16 cellular contexts compared by ENCODE assay signal in the genomic region with DNA sequence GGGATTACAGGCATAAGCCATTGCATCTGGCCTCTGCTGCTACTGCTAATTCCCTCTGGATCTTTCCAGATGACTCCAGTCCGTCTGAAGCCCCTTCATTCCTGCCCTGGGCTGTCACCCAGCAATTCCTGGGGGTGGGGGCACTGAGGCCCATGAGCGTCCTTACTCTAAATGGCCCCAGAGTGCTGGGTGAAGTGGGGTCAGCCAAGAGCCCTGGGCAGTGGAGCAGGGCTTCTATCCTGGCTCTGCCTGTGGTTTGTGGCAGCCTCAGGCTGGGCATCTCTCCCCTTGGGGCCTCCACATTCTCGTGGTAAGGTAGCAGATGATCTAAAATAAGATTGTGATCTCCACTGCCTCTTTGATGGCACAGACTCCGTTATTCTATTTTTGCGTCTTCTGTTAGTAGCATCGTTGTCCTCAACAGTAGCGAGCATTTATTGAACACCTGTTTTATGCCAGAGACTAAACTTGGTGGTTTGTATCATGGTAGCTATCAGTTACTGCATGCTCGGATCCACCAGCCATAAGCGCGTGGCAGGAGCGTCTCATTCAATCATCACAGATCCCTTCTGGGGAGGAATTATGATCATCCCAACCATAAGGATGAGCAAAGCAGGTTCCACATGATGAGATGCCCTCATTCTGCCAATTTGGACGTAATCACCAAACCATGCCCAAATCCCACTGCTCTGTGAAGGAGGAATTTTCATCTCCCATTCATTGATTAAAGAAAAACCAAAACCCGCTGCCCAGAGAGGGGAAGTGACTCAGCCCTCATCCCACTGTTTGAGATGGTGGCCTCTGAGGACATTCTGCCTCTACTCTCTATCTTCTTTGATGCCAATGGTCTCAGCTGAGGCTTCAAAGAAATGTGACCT. TPM values are rescaled to one million over a fixed set of nuclear protein-coding genes. Genes with fewer than 3 reads are reported as not detected.
A peak's percentile ranks its signal among the peaks of the same experiment; 100 is the strongest.
DNase-seq lines count a peak whose midpoint lies in the region; ATAC-seq and TF ChIP-seq lines count a peak whose summit lies in the region.
"Had no signal": no experiment of that assay in that cellular context is flagged by ENCODE, and none has a peak within 500 bp of the region (broad histone marks: within the 10 kb centered on the region; RNA-seq: fewer than 3 reads in every experiment).

No MANE protein-coding gene starts in this region.

- TF ChIP-seq CTCF in nephron (IDR thresholded peaks at IDR 0.05; ENCODE audit: unreplicated experiment in 3 of 3) (no peak), tibial nerve (IDR thresholded peaks at IDR 0.05) (no peak)

- H3K27me3 Mint-ChIP-seq in central memory CD8-positive, alpha-beta T cell: no peaks in the 10 kb centered on the region
- H3K27me3 Mint-ChIP-seq in nephron (ENCODE audit: low read depth): no peaks in the 10 kb centered on the region
- no peaks in the 10 kb centered on the region for H3K27me3 Mint-ChIP-seq in T-helper 2 cell treated with Interferon-gamma antibody and Interleukin-4, amounts not matched to agents 5 μg/mL and 100 μg/mL, for 36 hours (ENCODE audit: low read depth)
- H3K27me3 Mint-ChIP-seq: activated CD4-positive, alpha-beta memory T cell treated with anti-CD3 and anti-CD28 coated beads for 36 hours had no signal

- peak overlapping the region; percentile 59 for H3K27ac Mint-ChIP-seq in central memory CD8-positive, alpha-beta T cell (ENCODE audit: low read depth)
- H3K27ac Mint-ChIP-seq in nephron: peak overlapping the region; percentile 15 to 90 (median 69)
- no peak overlapping the region for H3K27ac Mint-ChIP-seq in T-helper 2 cell treated with Interferon-gamma antibody and Interleukin-4, amounts not matched to agents 5 μg/mL and 100 μg/mL, for 36 hours
- H3K27ac Mint-ChIP-seq: activated CD4-positive, alpha-beta memory T cell treated with anti-CD3 and anti-CD28 coated beads for 36 hours had no signal

- no peak for TF ChIP-seq EP300 in tibial nerve (IDR thresholded peaks at IDR 0.05)

- no peak for ATAC-seq in central memory CD8-positive, alpha-beta T cell (replicated peaks; ENCODE audit: extremely low read depth, poor library complexity, severe bottlenecking)

- H3K4me3 ChIP-seq in MG63 (no peak overlapping the region), tibial nerve (no peak overlapping the region)

- DNase-seq in MG63 (peak; percentile 71), tibial nerve (ENCODE audit: low spot score in 2 of 2) (peak in 1 of 2 donors; percentile 2), COLO829 (ENCODE audit: low spot score) (no peak), NCI-H345 (lab: John Stamatoyannopoulos, UW) (no peak)
- DNase-seq in central memory CD8-positive, alpha-beta T cell (ENCODE audit: low spot score in 2 of 2): no peak
- no peak for DNase-seq in T-helper 2 cell treated with Interferon-gamma antibody and Interleukin-4, amounts not matched to agents 5 μg/mL and 100 μg/mL, for 36 hours (ENCODE audit: low spot score)
- DNase-seq in activated naive CD4-positive, alpha-beta T cell (lab: John Stamatoyannopoulos, UW): no peak
- DNase-seq: activated CD4-positive, alpha-beta memory T cell treated with anti-CD3 and anti-CD28 coated beads for 36 hours; COR-L47; glutamatergic neuron; GOT3; NCI-H146; NCI-H524; stimulated activated CD4-positive, alpha-beta T cell treated with anti-CD3 and anti-CD28 coated beads, Interleukin-4, amount 100 ng/mL, for 24 hours; T1000 had no signal

- no peak for TF ChIP-seq POLR2A in tibial nerve (IDR thresholded peaks at IDR 0.05)

- no peaks in the 10 kb centered on the region for H3K36me3 Mint-ChIP-seq in central memory CD8-positive, alpha-beta T cell (ENCODE audit: insufficient read depth)
- H3K36me3 Mint-ChIP-seq in nephron (ENCODE audit: low read depth): no peaks in the 10 kb centered on the region
- H3K36me3 Mint-ChIP-seq in T-helper 2 cell treated with Interferon-gamma antibody and Interleukin-4, amounts not matched to agents 5 μg/mL and 100 μg/mL, for 36 hours (ENCODE audit: low read depth): no peaks in the 10 kb centered on the region
- H3K36me3 Mint-ChIP-seq: activated CD4-positive, alpha-beta memory T cell treated with anti-CD3 and anti-CD28 coated beads for 36 hours had no signal

- H3K27ac ChIP-seq in tibial nerve: peak overlapping the region in 3 of 4 donors; percentile 71 to 89 (median 89)

- H3K27me3 ChIP-seq in MG63: no peaks in the 10 kb centered on the region
- no peaks in the 10 kb centered on the region for H3K27me3 ChIP-seq in tibial nerve

- H3K9me3 ChIP-seq in MG63 (no peaks in the 10 kb centered on the region), tibial nerve (no peaks in the 10 kb centered on the region)

- 70 to 73% methylated on average over 13 of the region's 13 CpGs for WGBS in tibial nerve, 2 donors

- H3K36me3 ChIP-seq in MG63 (no peaks in the 10 kb centered on the region), tibial nerve (no peaks in the 10 kb centered on the region)

- H3K4me3 Mint-ChIP-seq in central memory CD8-positive, alpha-beta T cell: no peak overlapping the region
- no peak overlapping the region for H3K4me3 Mint-ChIP-seq in nephron
- no peak overlapping the region for H3K4me3 Mint-ChIP-seq in T-helper 2 cell treated with Interferon-gamma antibody and Interleukin-4, amounts not matched to agents 5 μg/mL and 100 μg/mL, for 36 hours
- H3K4me3 Mint-ChIP-seq: activated CD4-positive, alpha-beta memory T cell treated with anti-CD3 and anti-CD28 coated beads for 36 hours had no signal

- peaks cover 0 to 78% (median 52%) of the 10 kb centered on the region in 4 donors for H3K4me1 ChIP-seq in tibial nerve

- H3K9me3 Mint-ChIP-seq in central memory CD8-positive, alpha-beta T cell: no peaks in the 10 kb centered on the region
- H3K9me3 Mint-ChIP-seq in nephron: no peaks in the 10 kb centered on the region
- no peaks in the 10 kb centered on the region for H3K9me3 Mint-ChIP-seq in T-helper 2 cell treated with Interferon-gamma antibody and Interleukin-4, amounts not matched to agents 5 μg/mL and 100 μg/mL, for 36 hours
- H3K9me3 Mint-ChIP-seq: activated CD4-positive, alpha-beta memory T cell treated with anti-CD3 and anti-CD28 coated beads for 36 hours had no signal

- peaks cover 6% of the 10 kb centered on the region for H3K4me1 Mint-ChIP-seq in central memory CD8-positive, alpha-beta T cell
- H3K4me1 Mint-ChIP-seq in nephron: peaks cover 40% of the 10 kb centered on the region
- H3K4me1 Mint-ChIP-seq in T-helper 2 cell treated with Interferon-gamma antibody and Interleukin-4, amounts not matched to agents 5 μg/mL and 100 μg/mL, for 36 hours (ENCODE audit: low read depth): peaks cover 2% of the 10 kb centered on the region

RNA-seq across cellular contexts. Expression of gene DUSP1, which starts 21.9 kb away (rescaled TPM):
- total RNA-seq in MG63 (2014; rRNA removed; shearing (Covaris generic); ENCODE audit: low replicate concordance): 80.6 and 99.2 TPM in 2 replicates
- total RNA-seq in tibial nerve: 1,000 to 10,000 TPM; 1,787 to 2,412 (median 1,885) TPM

RNA-seq across cellular contexts. Expression of gene ERGIC1, which starts 41.1 kb away (rescaled TPM):
- 65.6 and 98.8 TPM in 2 replicates for total RNA-seq in MG63 (2014; rRNA removed; shearing (Covaris generic); ENCODE audit: low replicate concordance)
- 100 to 1,000 TPM in 2 of 4 donors, 10 to 100 TPM in 2; 60.9 to 123 (median 99.3) TPM for total RNA-seq in tibial nerve

Comparison
In these comparisons a context has a peak if more than half of its experiments do, and no peak if none do; other contexts are left out.
1. RNA of gene DUSP1, which starts 21.9 kb away (total RNA-seq): 1,787 to 2,412 TPM in tibial nerve; 80.6 to 99.2 TPM in MG63; every median in the first group is over 10 times any median in the second.